Comparison of ENCODE assay signal across 9 cellular contexts in genomic region chrX:23554304-23554703, GRCh38.
A peak's percentile ranks its signal among the peaks of the same experiment; 100 is the strongest.
DNase-seq lines count a peak whose midpoint lies in the region; ATAC-seq and TF ChIP-seq lines count a peak whose summit lies in the region.
"Had no signal": no experiment of that assay in that cellular context is flagged by ENCODE, and none has a peak within 500 bp of the region (broad histone marks: within the 10 kb centered on the region; RNA-seq: fewer than 3 reads in every experiment).

No MANE protein-coding gene starts in this region.

- H4K20me1 ChIP-seq in DOHH2 (ENCODE audit: control insufficient read depth, insufficient read depth, low read depth, low read length) = no peaks in the 10 kb centered on the region
- no peaks in the 10 kb centered on the region for H4K20me1 ChIP-seq in SK-N-SH (ENCODE audit: insufficient read depth)

- H3K4me1 ChIP-seq in DOHH2 (ENCODE audit: control insufficient read depth, low read length) = no peaks in the 10 kb centered on the region
- H3K4me1 ChIP-seq in SK-N-SH (ENCODE audit: control insufficient read depth in 1 of 2, insufficient read depth in 2 of 2, low read depth in 1 of 2, low read length in 1 of 2) = no peaks in the 10 kb centered on the region
- H3K4me1 ChIP-seq: SJSA1 had no signal

- H3K9me2 ChIP-seq in DOHH2 (replicated peaks; ENCODE audit: control insufficient read depth, low read length) = no peaks in the 10 kb centered on the region
- no peaks in the 10 kb centered on the region for H3K9me2 ChIP-seq in SK-N-SH

- peak; percentile 75 for TF ChIP-seq RAD21 in SK-N-SH (IDR thresholded peaks at IDR 0.05; ENCODE audit: low read length)

- intact Hi-C loops in left colon (cut with DNase I, micrococcal nuclease) = no loop called here

- H3K27me3 Mint-ChIP-seq in naive thymus-derived CD8-positive, alpha-beta T cell = peaks cover 0 to 11% (median 0%) of the 10 kb centered on the region in 5 donors

- DNase-seq in Kasumi-1 (lab: John Stamatoyannopoulos, UW) (peak; percentile 48 to 52), SK-N-SH (peak; percentile 10), glomerular visceral epithelial cell (ENCODE audit: extremely low spot score) (peak; percentile 18), left colon (no peak)
- no peak for DNase-seq in stimulated activated CD4-positive, alpha-beta T cell treated with anti-CD3 and anti-CD28 coated beads, Interleukin-4, amount 100 ng/mL, for 4 hours
- DNase-seq in naive thymus-derived CD8-positive, alpha-beta T cell = no peak
- DNase-seq in activated CD4-positive, CD25-positive, alpha-beta regulatory T cell treated with anti-CD3 and anti-CD28 coated beads, Interleukin-2, amount 50 U/mL, for 72 hours = no peak

- H3F3A ChIP-seq in DOHH2 (ENCODE audit: control insufficient read depth, insufficient read depth) (no peaks in the 10 kb centered on the region), SK-N-SH (replicated peaks; ENCODE audit: insufficient read depth) (no peaks in the 10 kb centered on the region)

- H2AFZ ChIP-seq in SK-N-SH (ENCODE audit: low read depth) = no peak overlapping the region

- TF ChIP-seq CTCF in DOHH2 (IDR thresholded peaks at IDR 0.05; ENCODE audit: low read depth, low read length, poor library complexity, severe bottlenecking) = peak; percentile 53
- TF ChIP-seq CTCF in SK-N-SH (IDR thresholded peaks at IDR 0.05) = peak; percentile 74

- no peaks in the 10 kb centered on the region for H3K9me3 ChIP-seq in DOHH2 (ENCODE audit: control insufficient read depth, insufficient read depth, low read length)
- H3K9me3 ChIP-seq in SK-N-SH = no peaks in the 10 kb centered on the region
- H3K9me3 ChIP-seq: SJSA1 had no signal

- no peak overlapping the region for H3K4me3 ChIP-seq in DOHH2 (ENCODE audit: low read length)
- no peak overlapping the region for H3K4me3 ChIP-seq in SK-N-SH (ENCODE audit: low read depth in 2 of 2, low read length in 1 of 2)
- H3K4me3 ChIP-seq: SJSA1 had no signal

- no peak overlapping the region for H3K4me3 Mint-ChIP-seq in naive thymus-derived CD8-positive, alpha-beta T cell

- ATAC-seq in left colon = no peak
- no peak for ATAC-seq in naive thymus-derived CD8-positive, alpha-beta T cell

- no peak overlapping the region for H3K9ac ChIP-seq in SK-N-SH

- H3K4me2 ChIP-seq in DOHH2 (ENCODE audit: low read length) (no peak overlapping the region), SK-N-SH (no peak overlapping the region)

- CTCF ChIA-PET in SK-N-SH (lab: Yijun Ruan, JAX) = interaction anchor here (0.7 to 2.2 kb wide), 9 partner anchors 44 to 1473 kb away, joined by 3 to 8 read pairs (median 4); no protein-coding TSS in a partner anchor

- H3K27ac ChIP-seq in DOHH2 (ENCODE audit: low read depth, low read length) (no peak overlapping the region), SK-N-SH (ENCODE audit: low read depth in 2 of 2, low read length in 1 of 2) (no peak overlapping the region)
- H3K27ac ChIP-seq: SJSA1 had no signal

- H3K9me3 Mint-ChIP-seq in naive thymus-derived CD8-positive, alpha-beta T cell = peaks cover 0 to 38% (median 11%) of the 10 kb centered on the region in 9 donors

- TF ChIP-seq EP300 in SK-N-SH (IDR thresholded peaks at IDR 0.05; ENCODE audit: borderline replicate concordance in 1 of 2, low read depth in 1 of 2, low read length in 1 of 2) = no peak

- H3K27ac Mint-ChIP-seq in naive thymus-derived CD8-positive, alpha-beta T cell = no peak overlapping the region

- no peaks in the 10 kb centered on the region for H3K27me3 ChIP-seq in DOHH2 (ENCODE audit: control insufficient read depth, low read length)
- no peaks in the 10 kb centered on the region; the same call in 1 of the 2 replicates for H3K27me3 ChIP-seq in SK-N-SH (ENCODE audit: insufficient read depth)
- H3K27me3 ChIP-seq: SJSA1 had no signal

- no peaks in the 10 kb centered on the region for H3K4me1 Mint-ChIP-seq in naive thymus-derived CD8-positive, alpha-beta T cell

- H3K79me2 ChIP-seq in DOHH2 (ENCODE audit: control insufficient read depth, low read length) (no peaks in the 10 kb centered on the region), SK-N-SH (ENCODE audit: insufficient read depth) (no peaks in the 10 kb centered on the region)

- H3K36me3 ChIP-seq in DOHH2 (ENCODE audit: control insufficient read depth, low read length) (no peaks in the 10 kb centered on the region), SK-N-SH (replicated peaks in 1 of 2; ENCODE audit: control insufficient read depth in 1 of 2, insufficient read depth in 2 of 2, low read length in 1 of 2) (no peaks in the 10 kb centered on the region)
- H3K36me3 ChIP-seq: SJSA1 had no signal

- POLR2A ChIA-PET in SK-N-SH (lab: Yijun Ruan, JAX) = no interaction called here
- POLR2A ChIA-PET in naive thymus-derived CD8-positive, alpha-beta T cell (lab: Charles Lee) = no interaction called here

- 1% methylated on average over 3 of the region's 3 CpGs for WGBS in SK-N-SH (ENCODE audit: low lambda C conversion rate)

- peaks cover 0 to 12% (median 0%) of the 10 kb centered on the region in 3 donors for H3K36me3 Mint-ChIP-seq in naive thymus-derived CD8-positive, alpha-beta T cell

TF ChIP-seq in SK-N-SH, 30 proteins besides CTCF, POLR2A, EP300 and RAD21:
- TF ChIP-seq SMC3 (IDR thresholded peaks at IDR 0.05; ENCODE audit: low read depth, low read length) = peak; percentile 37
- no peak for TF ChIP-seq SIN3A (IDR thresholded peaks at IDR 0.05; ENCODE audit: borderline replicate concordance, low read depth, low read length)
- TF ChIP-seq RXRA (IDR thresholded peaks at IDR 0.05; ENCODE audit: borderline replicate concordance, low read depth) = no peak
TF ChIP-seq in SK-N-SH: peak in this region for 1.

Comparison
In these comparisons a context has a peak if more than half of its experiments do, and no peak if none do; other contexts are left out.
1. DNase-seq: peak in Kasumi-1 (2 of 2), SK-N-SH (single experiment) and glomerular visceral epithelial cell (single experiment); none in left colon (0 of 2), stimulated activated CD4-positive, alpha-beta T cell treated with anti-CD3 and anti-CD28 coated beads, Interleukin-4, amount 100 ng/mL, for 4 hours (0 of 2), naive thymus-derived CD8-positive, alpha-beta T cell (0 of 10) and activated CD4-positive, CD25-positive, alpha-beta regulatory T cell treated with anti-CD3 and anti-CD28 coated beads, Interleukin-2, amount 50 U/mL, for 72 hours (single experiment).